In the genomic region with DNA sequence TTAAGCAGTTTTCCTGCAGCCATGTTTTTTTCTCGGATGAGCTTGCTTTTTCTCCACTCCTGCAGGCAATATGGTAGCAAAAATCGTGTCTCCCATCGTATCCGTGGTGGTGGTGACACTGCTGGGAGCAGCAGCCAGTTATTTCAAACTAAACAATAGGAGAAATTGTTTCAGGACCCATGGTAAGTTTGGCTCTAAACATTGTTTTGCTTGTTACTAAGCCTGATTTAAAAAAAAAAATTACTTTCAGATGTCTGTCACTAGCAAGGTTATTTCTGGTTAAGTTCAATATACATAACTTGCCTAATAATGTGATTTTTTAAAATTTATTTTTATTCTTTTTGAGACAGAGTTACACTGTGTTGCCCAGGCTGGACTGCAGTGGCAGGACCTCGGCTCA, we compare ENCODE assay signal across 14 cellular contexts. TPM values are rescaled to one million over a fixed set of nuclear protein-coding genes. Genes with fewer than 3 reads are reported as not detected.
"Had no signal": no experiment of that assay in that cellular context is flagged by ENCODE, and none has a peak within 500 bp of the region (broad histone marks: within the 10 kb centered on the region; RNA-seq: fewer than 3 reads in every experiment).

No MANE protein-coding gene starts in this region.

- H3K4me3 ChIP-seq: lower lobe of right lung, tibial nerve had no signal

- ATAC-seq: natural killer cell treated with Interleukin-12 subunit alpha and Interleukin-12 subunit beta and Interleukin-15 and Interleukin-18, amount 100 ng/mL, for 72 hours; stimulated activated naive CD8-positive, alpha-beta T cell treated with anti-CD3 and anti-CD28 coated beads, Interleukin-15, Interleukin-2, amounts not matched to agents 100 U/mL and 50 U/mL, for 24 hours had no signal

- DNase-seq: activated CD4-positive, alpha-beta T cell treated with anti-CD3 and anti-CD28 coated beads for 1 hour; activated CD4-positive, alpha-beta T cell treated with anti-CD3 and anti-CD28 coated beads, Interleukin-2, amount 50 U/mL, for 4 hours; dermis blood vessel endothelial cell; islet precursor cell; lower lobe of right lung; posterior cingulate gyrus; stimulated activated naive CD8-positive, alpha-beta T cell treated with anti-CD3 and anti-CD28 coated beads, Interleukin-15, Interleukin-2, amounts not matched to agents 100 U/mL and 50 U/mL, for 24 hours had no signal

- H3K4me1 ChIP-seq: lower lobe of right lung, tibial nerve had no signal

- H3K9me3 ChIP-seq: lower lobe of right lung, neutrophil, tibial nerve had no signal

- H3K27me3 ChIP-seq: neutrophil, tibial nerve had no signal

- H3K36me3 ChIP-seq: lower lobe of right lung, neutrophil, tibial nerve had no signal

- H3K27ac ChIP-seq: lower lobe of right lung, neutrophil, tibial nerve, VCaP had no signal

RNA-seq across cellular contexts. Expression of gene GYG2, which starts 17.5 kb away (rescaled TPM):
- total RNA-seq: natural killer cell treated with Interleukin-12 subunit alpha and Interleukin-12 subunit beta and Interleukin-15 and Interleukin-18, amount 100 ng/mL, for 72 hours had no signal

RNA-seq across cellular contexts. Expression of gene XG, which starts 59.4 kb away (rescaled TPM):
- total RNA-seq: chondrocyte; epithelial cell of proximal tubule; glomerular endothelial cell; natural killer cell treated with Interleukin-12 subunit alpha and Interleukin-12 subunit beta and Interleukin-15 and Interleukin-18, amount 100 ng/mL, for 72 hours had no signal
